ENCODE assay signal across 1 cellular context in genomic region chr4:174539571-174539970, GRCh38.
TF ChIP-seq lines count a peak whose summit lies in the region.

No MANE protein-coding gene starts in this region.

TF ChIP-seq in H1, 55 proteins besides CTCF, POLR2A, EP300 and RAD21:
- TF ChIP-seq TEAD4 (IDR thresholded peaks at IDR 0.05; ENCODE audit: low read depth, low read length) (no peak), CHD7 (IDR thresholded peaks at IDR 0.05; ENCODE audit: insufficient replicate concordance, low read length) (no peak), KDM5A (IDR thresholded peaks at IDR 0.05; ENCODE audit: low read length) (no peak), POU5F1 (IDR thresholded peaks at IDR 0.05; ENCODE audit: low read depth, low read length) (no peak), ZNF274 (IDR thresholded peaks at IDR 0.05; ENCODE audit: borderline replicate concordance, extremely low read depth, low read length) (no peak), ASH2L (IDR thresholded peaks at IDR 0.05; ENCODE audit: low read length) (no peak)
